Comparison of ENCODE assay signal across 10 cellular contexts in the genomic region with DNA sequence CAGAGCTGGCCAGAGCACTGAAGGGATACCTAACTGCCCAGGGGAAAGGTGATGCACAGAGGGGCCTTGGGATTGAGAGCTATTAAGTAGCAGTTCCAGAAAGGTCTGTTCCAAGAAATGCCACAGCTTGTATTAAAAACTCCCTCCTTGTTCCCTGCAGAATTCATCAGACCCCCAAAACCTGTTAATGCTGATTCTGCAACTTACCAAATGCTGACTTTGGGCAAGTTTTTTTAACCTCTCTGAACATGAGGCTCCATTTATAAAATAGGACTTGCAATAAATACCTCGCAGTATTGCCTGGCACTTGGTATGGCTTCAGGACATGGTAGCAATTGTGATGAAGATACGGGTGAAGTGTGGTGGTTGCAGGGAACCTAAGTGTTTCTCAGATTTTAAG. TPM values are rescaled to one million over a fixed set of nuclear protein-coding genes. Genes with fewer than 3 reads are reported as not detected.
"Had no signal": no experiment of that assay in that cellular context is flagged by ENCODE, and none has a peak within 500 bp of the region (broad histone marks: within the 10 kb centered on the region; RNA-seq: fewer than 3 reads in every experiment).

No MANE protein-coding gene starts in this region.

- H3K4me3 Mint-ChIP-seq: IgD-negative memory B cell had no signal

- H3K36me3 Mint-ChIP-seq: IgD-negative memory B cell had no signal

- H3K4me2 ChIP-seq: KMS-11 had no signal

- H3K9ac ChIP-seq: KMS-11 had no signal

- FAIRE-seq: HTR-8/SVneo, K562 had no signal

- H3K27ac Mint-ChIP-seq: IgD-negative memory B cell had no signal

- H3K4me3 ChIP-seq: K562 had no signal

- ATAC-seq: K562 had no signal

- H3K4me1 Mint-ChIP-seq: IgD-negative memory B cell had no signal

- DNase-seq: IMR-90, KBM-7, KG1 had no signal

- H3K27ac ChIP-seq: HL-60, KMS-11 had no signal

- H3K9me3 Mint-ChIP-seq: IgD-negative memory B cell had no signal

RNA-seq across cellular contexts. Expression of a gene that starts 30.1 kb away (rescaled TPM):
- total RNA-seq: HT-29, HT1080, IMR-90, K562 had no signal
- polyA plus RNA-seq: IgD-negative memory B cell, IMR-90, K562 had no signal
